9 cellular contexts compared by ENCODE assay signal in the genomic region with DNA sequence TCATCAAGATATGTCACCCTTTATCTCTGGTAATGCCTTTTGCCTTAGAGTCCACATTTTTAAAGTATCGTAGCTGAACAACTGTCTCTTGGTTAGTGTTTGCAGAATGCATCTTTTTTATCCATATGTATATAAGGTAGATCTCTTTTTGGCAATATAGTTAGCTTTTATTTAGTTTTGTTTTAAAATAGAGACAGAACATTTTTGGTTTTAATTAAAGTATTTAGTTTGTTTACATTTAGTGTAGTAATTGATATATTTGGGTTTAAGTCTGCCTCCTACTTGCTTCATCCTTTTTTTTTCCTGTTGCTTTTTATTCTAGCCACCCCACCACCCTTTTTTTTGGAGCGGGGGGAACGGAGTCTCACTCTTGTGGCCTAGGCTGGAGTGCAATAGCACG.
"Had no signal": no experiment of that assay in that cellular context is flagged by ENCODE, and none has a peak within 500 bp of the region (broad histone marks: within the 10 kb centered on the region; RNA-seq: fewer than 3 reads in every experiment).

No MANE protein-coding gene starts in this region.

- DNase-seq: H9, HCEC 1CT, KG1 had no signal

- FAIRE-seq: H1, H54, HepG2 had no signal

- ATAC-seq: GM23338, HepG2 had no signal

- H3K4me3 Mint-ChIP-seq: GM23338, H9 had no signal

- H2AFZ ChIP-seq: GM23338 had no signal

- H3K27ac Mint-ChIP-seq: GM23338, H9 had no signal

- H3K27me3 Mint-ChIP-seq: IgD-negative memory B cell had no signal

- H3K27ac ChIP-seq: HL-60 had no signal

- H3K4me2 ChIP-seq: GM23338 had no signal

- H3K4me3 ChIP-seq: GM23338 had no signal
